In genomic region chr20:63955846-63956663, GRCh38 we compare ENCODE assay signal across 1 cellular context.
TF ChIP-seq lines count a peak whose summit lies in the region.

TSS of gene UCKL1 (minus strand) at chr20:63956416. CDS start at chr20:63956372, 44 bp downstream.

TF ChIP-seq in GM12878, 131 proteins besides CTCF, POLR2A, EP300 and RAD21 (continued from another document and continues in another):
- TF ChIP-seq TBL1XR1 (IDR thresholded peaks at IDR 0.05; ENCODE audit: low read depth, low read length) (peak; percentile 73; the same call in 1 of the 2 replicates), ESRRA (IDR thresholded peaks at IDR 0.05; ENCODE audit: low read length) (peak; percentile 66; the same call in 1 of the 2 replicates), SUPT20H (IDR thresholded peaks at IDR 0.05; ENCODE audit: borderline replicate concordance, control insufficient read depth, low read depth, low read length) (no peak), BHLHE40 (IDR thresholded peaks at IDR 0.05; ENCODE audit: borderline replicate concordance in 1 of 2, low read depth in 2 of 2, low read length in 1 of 2) (peak; percentile 86 to 95), POLR2AphosphoS5 (IDR thresholded peaks at IDR 0.05; ENCODE audit: low read length) (peak; percentile 65; the same call in 1 of the 2 replicates), PML (IDR thresholded peaks at IDR 0.05; ENCODE audit: low read length) (no peak), TAF1 (IDR thresholded peaks at IDR 0.05; ENCODE audit: borderline replicate concordance, low read depth, low read length) (peak; percentile 45; the same call in 1 of the 2 replicates), YY1 (IDR thresholded peaks at IDR 0.05; ENCODE audit: low read depth, low read length) (peak; percentile 94), ZNF274 (IDR thresholded peaks at IDR 0.05; ENCODE audit: insufficient read depth, insufficient read length) (no peak), GATAD2B (conservative IDR thresholded peaks at IDR 0.05; ENCODE audit: low read depth) (peak; percentile 90), BCL3 (IDR thresholded peaks at IDR 0.05; ENCODE audit: borderline replicate concordance, insufficient read depth, low read depth, low read length, poor library complexity, severe bottlenecking) (peak; percentile 73), NRF1 (conservative IDR thresholded peaks at IDR 0.05; ENCODE audit: low read depth, low read length) (no peak), NBN (IDR thresholded peaks at IDR 0.05) (no peak), SIN3A (IDR thresholded peaks at IDR 0.05; ENCODE audit: low read depth, low read length) (peak; percentile 85), CREM (IDR thresholded peaks at IDR 0.05; ENCODE audit: low read depth) (peak; percentile 97), RELA (IDR thresholded peaks at IDR 0.05; ENCODE audit: borderline replicate concordance, partially characterized antibody) (peak; percentile 13), ZNF24 (IDR thresholded peaks at IDR 0.05) (no peak), KDM1A (IDR thresholded peaks at IDR 0.05; ENCODE audit: borderline replicate concordance) (no peak), CHD2 (IDR thresholded peaks at IDR 0.05; ENCODE audit: borderline replicate concordance, low read depth, low read length) (peak; percentile 85), STAT1 (conservative IDR thresholded peaks at IDR 0.05) (no peak; the same call in 1 of the 2 replicates), REST (IDR thresholded peaks at IDR 0.05; ENCODE audit: low read depth, low read length) (0 out of 2 replicates have a peak, but pooled peaks have one; percentile 15), MTA2 (IDR thresholded peaks at IDR 0.05; ENCODE audit: low read depth) (no peak), ZNF217 (IDR thresholded peaks at IDR 0.05) (no peak), RUNX3 (IDR thresholded peaks at IDR 0.05; ENCODE audit: low read length) (no peak), MYB (IDR thresholded peaks at IDR 0.05; ENCODE audit: borderline replicate concordance, low read depth, low read length) (0 out of 2 replicates have a peak, but pooled peaks have one; percentile 39), CUX1 (IDR thresholded peaks at IDR 0.05; ENCODE audit: insufficient replicate concordance, low read depth, low read length) (no peak), YBX1 (IDR thresholded peaks at IDR 0.05) (no peak), TARDBP (IDR thresholded peaks at IDR 0.05; ENCODE audit: borderline replicate concordance) (peak; percentile 93), DPF2 (IDR thresholded peaks at IDR 0.05) (peak; percentile 81; the same call in 1 of the 2 replicates), RB1 (IDR thresholded peaks at IDR 0.05; ENCODE audit: borderline replicate concordance) (peak; percentile 74; the same call in 1 of the 2 replicates), E2F4 (IDR thresholded peaks at IDR 0.05; ENCODE audit: low read depth, low read length) (no peak), LARP7 (IDR thresholded peaks at IDR 0.05) (peak; percentile 76), MXI1 (IDR thresholded peaks at IDR 0.05; ENCODE audit: low read depth, low read length) (peak; percentile 88), IKZF2 (IDR thresholded peaks at IDR 0.05) (no peak), SREBF2 (IDR thresholded peaks at IDR 0.05; ENCODE audit: low read length) (no peak), BCLAF1 (IDR thresholded peaks at IDR 0.05) (no peak), RBBP5 (conservative IDR thresholded peaks at IDR 0.05) (no peak), JUND (IDR thresholded peaks at IDR 0.05; ENCODE audit: low read depth, low read length) (no peak), POU2F2 (IDR thresholded peaks at IDR 0.05; ENCODE audit: borderline replicate concordance, low read depth, low read length) (peak; percentile 46; the same call in 2 of the 3 replicates), NR2C2 (IDR thresholded peaks at IDR 0.05; ENCODE audit: borderline replicate concordance, control insufficient read depth, insufficient read length, low read depth) (no peak), MYC (IDR thresholded peaks at IDR 0.05; ENCODE audit: insufficient read depth, insufficient read length, insufficient replicate concordance, low read length, severe bottlenecking) (no peak), SRF (IDR thresholded peaks at IDR 0.05; ENCODE audit: low read depth in 2 of 2, low read length in 2 of 2) (0 out of 4 replicates have a peak, but pooled peaks of 1 of the 2 experiments have one; percentile 9)
- TF ChIP-seq, protein P1, sequence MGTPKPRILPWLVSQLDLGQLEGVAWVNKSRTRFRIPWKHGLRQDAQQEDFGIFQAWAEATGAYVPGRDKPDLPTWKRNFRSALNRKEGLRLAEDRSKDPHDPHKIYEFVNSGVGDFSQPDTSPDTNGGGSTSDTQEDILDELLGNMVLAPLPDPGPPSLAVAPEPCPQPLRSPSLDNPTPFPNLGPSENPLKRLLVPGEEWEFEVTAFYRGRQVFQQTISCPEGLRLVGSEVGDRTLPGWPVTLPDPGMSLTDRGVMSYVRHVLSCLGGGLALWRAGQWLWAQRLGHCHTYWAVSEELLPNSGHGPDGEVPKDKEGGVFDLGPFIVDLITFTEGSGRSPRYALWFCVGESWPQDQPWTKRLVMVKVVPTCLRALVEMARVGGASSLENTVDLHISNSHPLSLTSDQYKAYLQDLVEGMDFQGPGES (IDR thresholded peaks at IDR 0.05) = no peak
- TF ChIP-seq, protein P2, sequence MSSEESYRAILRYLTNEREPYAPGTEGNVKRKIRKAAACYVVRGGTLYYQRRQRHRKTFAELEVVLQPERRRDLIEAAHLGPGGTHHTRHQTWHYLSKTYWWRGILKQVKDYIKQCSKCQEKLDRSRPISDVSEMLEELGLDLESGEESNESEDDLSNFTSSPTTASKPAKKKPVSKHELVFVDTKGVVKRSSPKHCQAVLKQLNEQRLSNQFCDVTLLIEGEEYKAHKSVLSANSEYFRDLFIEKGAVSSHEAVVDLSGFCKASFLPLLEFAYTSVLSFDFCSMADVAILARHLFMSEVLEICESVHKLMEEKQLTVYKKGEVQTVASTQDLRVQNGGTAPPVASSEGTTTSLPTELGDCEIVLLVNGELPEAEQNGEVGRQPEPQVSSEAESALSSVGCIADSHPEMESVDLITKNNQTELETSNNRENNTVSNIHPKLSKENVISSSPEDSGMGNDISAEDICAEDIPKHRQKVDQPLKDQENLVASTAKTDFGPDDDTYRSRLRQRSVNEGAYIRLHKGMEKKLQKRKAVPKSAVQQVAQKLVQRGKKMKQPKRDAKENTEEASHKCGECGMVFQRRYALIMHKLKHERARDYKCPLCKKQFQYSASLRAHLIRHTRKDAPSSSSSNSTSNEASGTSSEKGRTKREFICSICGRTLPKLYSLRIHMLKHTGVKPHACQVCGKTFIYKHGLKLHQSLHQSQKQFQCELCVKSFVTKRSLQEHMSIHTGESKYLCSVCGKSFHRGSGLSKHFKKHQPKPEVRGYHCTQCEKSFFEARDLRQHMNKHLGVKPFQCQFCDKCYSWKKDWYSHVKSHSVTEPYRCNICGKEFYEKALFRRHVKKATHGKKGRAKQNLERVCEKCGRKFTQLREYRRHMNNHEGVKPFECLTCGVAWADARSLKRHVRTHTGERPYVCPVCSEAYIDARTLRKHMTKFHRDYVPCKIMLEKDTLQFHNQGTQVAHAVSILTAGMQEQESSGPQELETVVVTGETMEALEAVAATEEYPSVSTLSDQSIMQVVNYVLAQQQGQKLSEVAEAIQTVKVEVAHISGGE (CRISPR knock-in tag; IDR thresholded peaks at IDR 0.05) = 0 out of 2 replicates have a peak, but pooled peaks have one; percentile 3
